In the genomic region with DNA sequence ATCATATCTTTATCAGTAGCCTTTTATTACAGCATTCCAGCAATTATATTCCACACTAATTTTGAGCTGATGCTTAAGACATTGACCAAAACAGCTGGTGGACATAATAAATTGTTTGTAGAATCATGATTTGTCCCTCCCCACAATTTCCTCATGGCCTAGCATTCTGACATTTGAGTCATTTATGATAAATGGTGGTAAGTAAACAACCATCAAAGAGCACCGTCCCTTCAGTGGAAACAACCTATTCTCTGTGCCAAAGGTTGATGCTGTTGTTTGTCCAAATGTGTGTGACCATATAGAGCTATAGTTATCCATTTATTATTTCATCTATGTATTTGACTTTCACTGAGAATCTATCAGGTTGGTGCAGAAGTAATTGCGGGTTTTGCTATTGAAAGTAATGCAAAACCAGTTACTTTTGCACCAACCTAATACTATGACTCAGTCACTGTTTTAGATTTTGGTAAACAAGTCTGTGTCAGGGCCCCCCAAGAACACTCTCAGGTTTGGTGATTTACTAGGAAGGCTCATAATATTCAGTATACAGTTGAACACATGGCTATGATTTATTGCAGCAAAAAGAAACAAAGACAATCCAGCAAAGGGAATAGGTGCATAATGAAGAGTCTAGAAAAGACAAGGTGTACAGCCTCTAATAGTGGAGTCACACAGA, we compare ENCODE assay signal across 1 cellular context.
TF ChIP-seq lines count a peak whose summit lies in the region.

No MANE protein-coding gene starts in this region.

TF ChIP-seq in HepG2, 621 proteins besides CTCF, POLR2A, EP300 and RAD21 (continued from another document and continues in another):
- TF ChIP-seq, protein P1, sequence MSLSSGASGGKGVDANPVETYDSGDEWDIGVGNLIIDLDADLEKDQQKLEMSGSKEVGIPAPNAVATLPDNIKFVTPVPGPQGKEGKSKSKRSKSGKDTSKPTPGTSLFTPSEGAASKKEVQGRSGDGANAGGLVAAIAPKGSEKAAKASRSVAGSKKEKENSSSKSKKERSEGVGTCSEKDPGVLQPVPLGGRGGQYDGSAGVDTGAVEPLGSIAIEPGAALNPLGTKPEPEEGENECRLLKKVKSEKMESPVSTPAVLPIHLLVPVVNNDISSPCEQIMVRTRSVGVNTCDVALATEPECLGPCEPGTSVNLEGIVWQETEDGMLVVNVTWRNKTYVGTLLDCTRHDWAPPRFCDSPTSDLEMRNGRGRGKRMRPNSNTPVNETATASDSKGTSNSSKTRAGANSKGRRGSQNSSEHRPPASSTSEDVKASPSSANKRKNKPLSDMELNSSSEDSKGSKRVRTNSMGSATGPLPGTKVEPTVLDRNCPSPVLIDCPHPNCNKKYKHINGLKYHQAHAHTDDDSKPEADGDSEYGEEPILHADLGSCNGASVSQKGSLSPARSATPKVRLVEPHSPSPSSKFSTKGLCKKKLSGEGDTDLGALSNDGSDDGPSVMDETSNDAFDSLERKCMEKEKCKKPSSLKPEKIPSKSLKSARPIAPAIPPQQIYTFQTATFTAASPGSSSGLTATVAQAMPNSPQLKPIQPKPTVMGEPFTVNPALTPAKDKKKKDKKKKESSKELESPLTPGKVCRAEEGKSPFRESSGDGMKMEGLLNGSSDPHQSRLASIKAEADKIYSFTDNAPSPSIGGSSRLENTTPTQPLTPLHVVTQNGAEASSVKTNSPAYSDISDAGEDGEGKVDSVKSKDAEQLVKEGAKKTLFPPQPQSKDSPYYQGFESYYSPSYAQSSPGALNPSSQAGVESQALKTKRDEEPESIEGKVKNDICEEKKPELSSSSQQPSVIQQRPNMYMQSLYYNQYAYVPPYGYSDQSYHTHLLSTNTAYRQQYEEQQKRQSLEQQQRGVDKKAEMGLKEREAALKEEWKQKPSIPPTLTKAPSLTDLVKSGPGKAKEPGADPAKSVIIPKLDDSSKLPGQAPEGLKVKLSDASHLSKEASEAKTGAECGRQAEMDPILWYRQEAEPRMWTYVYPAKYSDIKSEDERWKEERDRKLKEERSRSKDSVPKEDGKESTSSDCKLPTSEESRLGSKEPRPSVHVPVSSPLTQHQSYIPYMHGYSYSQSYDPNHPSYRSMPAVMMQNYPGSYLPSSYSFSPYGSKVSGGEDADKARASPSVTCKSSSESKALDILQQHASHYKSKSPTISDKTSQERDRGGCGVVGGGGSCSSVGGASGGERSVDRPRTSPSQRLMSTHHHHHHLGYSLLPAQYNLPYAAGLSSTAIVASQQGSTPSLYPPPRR (CRISPR knock-in tag; IDR thresholded peaks at IDR 0.05; ENCODE audit: borderline replicate concordance) = no peak
- peak in 1 of 2 experiments; percentile 36; a peak in 1 of 4 replicates for TF ChIP-seq NR2F1 (CRISPR knock-in tag; IDR thresholded peaks at IDR 0.05)
- no peak for TF ChIP-seq FIP1L1 (IDR thresholded peaks at IDR 0.05; ENCODE audit: borderline replicate concordance, insufficient read depth, low read depth, low read length)
- TF ChIP-seq, protein P2, sequence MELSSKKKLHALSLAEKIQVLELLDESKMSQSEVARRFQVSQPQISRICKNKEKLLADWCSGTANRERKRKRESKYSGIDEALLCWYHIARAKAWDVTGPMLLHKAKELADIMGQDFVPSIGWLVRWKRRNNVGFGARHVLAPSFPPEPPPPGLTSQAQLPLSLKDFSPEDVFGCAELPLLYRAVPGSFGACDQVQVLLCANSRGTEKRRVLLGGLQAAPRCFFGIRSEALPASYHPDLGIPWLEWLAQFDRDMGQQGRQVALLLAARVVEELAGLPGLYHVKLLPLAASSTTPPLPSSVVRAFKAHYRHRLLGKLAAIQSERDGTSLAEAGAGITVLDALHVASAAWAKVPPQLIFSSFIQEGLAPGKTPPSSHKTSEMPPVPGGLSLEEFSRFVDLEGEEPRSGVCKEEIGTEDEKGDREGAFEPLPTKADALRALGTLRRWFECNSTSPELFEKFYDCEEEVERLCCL (CRISPR knock-in tag; IDR thresholded peaks at IDR 0.05; ENCODE audit: borderline replicate concordance) = no peak
- TF ChIP-seq, protein P3, sequence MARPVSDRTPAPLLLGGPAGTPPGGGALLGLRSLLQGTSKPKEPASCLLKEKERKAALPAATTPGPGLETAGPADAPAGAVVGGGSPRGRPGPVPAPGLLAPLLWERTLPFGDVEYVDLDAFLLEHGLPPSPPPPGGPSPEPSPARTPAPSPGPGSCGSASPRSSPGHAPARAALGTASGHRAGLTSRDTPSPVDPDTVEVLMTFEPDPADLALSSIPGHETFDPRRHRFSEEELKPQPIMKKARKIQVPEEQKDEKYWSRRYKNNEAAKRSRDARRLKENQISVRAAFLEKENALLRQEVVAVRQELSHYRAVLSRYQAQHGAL (CRISPR knock-in tag; IDR thresholded peaks at IDR 0.05; ENCODE audit: not compliant biosample characterization) = no peak
- no peak for TF ChIP-seq HCFC1 (IDR thresholded peaks at IDR 0.05; ENCODE audit: low read depth, low read length)
- TF ChIP-seq IKZF1 (IDR thresholded peaks at IDR 0.05) = no peak
- no peak for TF ChIP-seq MIXL1 (CRISPR knock-in tag; IDR thresholded peaks at IDR 0.05)
- peak; percentile 55 for TF ChIP-seq GATAD2A (CRISPR knock-in tag; IDR thresholded peaks at IDR 0.05)
- no peak for TF ChIP-seq ZNF615 (CRISPR knock-in tag; IDR thresholded peaks at IDR 0.05; ENCODE audit: borderline replicate concordance)
- TF ChIP-seq ZSCAN20 (CRISPR knock-in tag; IDR thresholded peaks at IDR 0.05; ENCODE audit: borderline replicate concordance) = no peak
- no peak for TF ChIP-seq PHF21A (CRISPR knock-in tag; IDR thresholded peaks at IDR 0.05)
- no peak for TF ChIP-seq U2AF1 (optimal IDR thresholded peaks at IDR 0.05; ENCODE audit: low read depth, low read length)
- peak; percentile 22; the same call in 1 of the 3 replicates for TF ChIP-seq MXI1 (IDR thresholded peaks at IDR 0.05; ENCODE audit: borderline replicate concordance, low read depth, low read length)
- TF ChIP-seq, protein P4, sequence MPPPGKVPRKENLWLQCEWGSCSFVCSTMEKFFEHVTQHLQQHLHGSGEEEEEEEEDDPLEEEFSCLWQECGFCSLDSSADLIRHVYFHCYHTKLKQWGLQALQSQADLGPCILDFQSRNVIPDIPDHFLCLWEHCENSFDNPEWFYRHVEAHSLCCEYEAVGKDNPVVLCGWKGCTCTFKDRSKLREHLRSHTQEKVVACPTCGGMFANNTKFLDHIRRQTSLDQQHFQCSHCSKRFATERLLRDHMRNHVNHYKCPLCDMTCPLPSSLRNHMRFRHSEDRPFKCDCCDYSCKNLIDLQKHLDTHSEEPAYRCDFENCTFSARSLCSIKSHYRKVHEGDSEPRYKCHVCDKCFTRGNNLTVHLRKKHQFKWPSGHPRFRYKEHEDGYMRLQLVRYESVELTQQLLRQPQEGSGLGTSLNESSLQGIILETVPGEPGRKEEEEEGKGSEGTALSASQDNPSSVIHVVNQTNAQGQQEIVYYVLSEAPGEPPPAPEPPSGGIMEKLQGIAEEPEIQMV (CRISPR knock-in tag; IDR thresholded peaks at IDR 0.05; ENCODE audit: low read depth) = no peak
- TF ChIP-seq CSRNP2 (CRISPR knock-in tag; conservative IDR thresholded peaks at IDR 0.05; ENCODE audit: low read depth) = no peak
- TF ChIP-seq, protein P5, sequence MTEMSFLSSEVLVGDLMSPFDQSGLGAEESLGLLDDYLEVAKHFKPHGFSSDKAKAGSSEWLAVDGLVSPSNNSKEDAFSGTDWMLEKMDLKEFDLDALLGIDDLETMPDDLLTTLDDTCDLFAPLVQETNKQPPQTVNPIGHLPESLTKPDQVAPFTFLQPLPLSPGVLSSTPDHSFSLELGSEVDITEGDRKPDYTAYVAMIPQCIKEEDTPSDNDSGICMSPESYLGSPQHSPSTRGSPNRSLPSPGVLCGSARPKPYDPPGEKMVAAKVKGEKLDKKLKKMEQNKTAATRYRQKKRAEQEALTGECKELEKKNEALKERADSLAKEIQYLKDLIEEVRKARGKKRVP (CRISPR knock-in tag; IDR thresholded peaks at IDR 0.05) = 0 out of 4 replicates have a peak, but pooled peaks of 1 of the 2 experiments have one; percentile 18
- TF ChIP-seq NFATC3 (CRISPR knock-in tag; IDR thresholded peaks at IDR 0.05) = no peak
- no peak for TF ChIP-seq GTF2F1 (IDR thresholded peaks at IDR 0.05; ENCODE audit: low read length)
- peak; percentile 80 for TF ChIP-seq FOSL2 (CRISPR knock-in tag; IDR thresholded peaks at IDR 0.05)
- no peak for TF ChIP-seq ZNF678 (CRISPR knock-in tag; IDR thresholded peaks at IDR 0.05)
- TF ChIP-seq USF2 (IDR thresholded peaks at IDR 0.05; ENCODE audit: low read depth, low read length) = no peak
- no peak for TF ChIP-seq USF2 (CRISPR knock-in tag; IDR thresholded peaks at IDR 0.05; ENCODE audit: borderline replicate concordance)
- no peak for TF ChIP-seq ZNF331 (CRISPR knock-in tag; IDR thresholded peaks at IDR 0.05)
- TF ChIP-seq ZNF773 (CRISPR knock-in tag; IDR thresholded peaks at IDR 0.05; ENCODE audit: borderline replicate concordance) = no peak
- no peak for TF ChIP-seq HOXA9 (CRISPR knock-in tag; IDR thresholded peaks at IDR 0.05; ENCODE audit: borderline replicate concordance)
- no peak for TF ChIP-seq ZNF430 (CRISPR knock-in tag; IDR thresholded peaks at IDR 0.05)
- TF ChIP-seq, protein P6, sequence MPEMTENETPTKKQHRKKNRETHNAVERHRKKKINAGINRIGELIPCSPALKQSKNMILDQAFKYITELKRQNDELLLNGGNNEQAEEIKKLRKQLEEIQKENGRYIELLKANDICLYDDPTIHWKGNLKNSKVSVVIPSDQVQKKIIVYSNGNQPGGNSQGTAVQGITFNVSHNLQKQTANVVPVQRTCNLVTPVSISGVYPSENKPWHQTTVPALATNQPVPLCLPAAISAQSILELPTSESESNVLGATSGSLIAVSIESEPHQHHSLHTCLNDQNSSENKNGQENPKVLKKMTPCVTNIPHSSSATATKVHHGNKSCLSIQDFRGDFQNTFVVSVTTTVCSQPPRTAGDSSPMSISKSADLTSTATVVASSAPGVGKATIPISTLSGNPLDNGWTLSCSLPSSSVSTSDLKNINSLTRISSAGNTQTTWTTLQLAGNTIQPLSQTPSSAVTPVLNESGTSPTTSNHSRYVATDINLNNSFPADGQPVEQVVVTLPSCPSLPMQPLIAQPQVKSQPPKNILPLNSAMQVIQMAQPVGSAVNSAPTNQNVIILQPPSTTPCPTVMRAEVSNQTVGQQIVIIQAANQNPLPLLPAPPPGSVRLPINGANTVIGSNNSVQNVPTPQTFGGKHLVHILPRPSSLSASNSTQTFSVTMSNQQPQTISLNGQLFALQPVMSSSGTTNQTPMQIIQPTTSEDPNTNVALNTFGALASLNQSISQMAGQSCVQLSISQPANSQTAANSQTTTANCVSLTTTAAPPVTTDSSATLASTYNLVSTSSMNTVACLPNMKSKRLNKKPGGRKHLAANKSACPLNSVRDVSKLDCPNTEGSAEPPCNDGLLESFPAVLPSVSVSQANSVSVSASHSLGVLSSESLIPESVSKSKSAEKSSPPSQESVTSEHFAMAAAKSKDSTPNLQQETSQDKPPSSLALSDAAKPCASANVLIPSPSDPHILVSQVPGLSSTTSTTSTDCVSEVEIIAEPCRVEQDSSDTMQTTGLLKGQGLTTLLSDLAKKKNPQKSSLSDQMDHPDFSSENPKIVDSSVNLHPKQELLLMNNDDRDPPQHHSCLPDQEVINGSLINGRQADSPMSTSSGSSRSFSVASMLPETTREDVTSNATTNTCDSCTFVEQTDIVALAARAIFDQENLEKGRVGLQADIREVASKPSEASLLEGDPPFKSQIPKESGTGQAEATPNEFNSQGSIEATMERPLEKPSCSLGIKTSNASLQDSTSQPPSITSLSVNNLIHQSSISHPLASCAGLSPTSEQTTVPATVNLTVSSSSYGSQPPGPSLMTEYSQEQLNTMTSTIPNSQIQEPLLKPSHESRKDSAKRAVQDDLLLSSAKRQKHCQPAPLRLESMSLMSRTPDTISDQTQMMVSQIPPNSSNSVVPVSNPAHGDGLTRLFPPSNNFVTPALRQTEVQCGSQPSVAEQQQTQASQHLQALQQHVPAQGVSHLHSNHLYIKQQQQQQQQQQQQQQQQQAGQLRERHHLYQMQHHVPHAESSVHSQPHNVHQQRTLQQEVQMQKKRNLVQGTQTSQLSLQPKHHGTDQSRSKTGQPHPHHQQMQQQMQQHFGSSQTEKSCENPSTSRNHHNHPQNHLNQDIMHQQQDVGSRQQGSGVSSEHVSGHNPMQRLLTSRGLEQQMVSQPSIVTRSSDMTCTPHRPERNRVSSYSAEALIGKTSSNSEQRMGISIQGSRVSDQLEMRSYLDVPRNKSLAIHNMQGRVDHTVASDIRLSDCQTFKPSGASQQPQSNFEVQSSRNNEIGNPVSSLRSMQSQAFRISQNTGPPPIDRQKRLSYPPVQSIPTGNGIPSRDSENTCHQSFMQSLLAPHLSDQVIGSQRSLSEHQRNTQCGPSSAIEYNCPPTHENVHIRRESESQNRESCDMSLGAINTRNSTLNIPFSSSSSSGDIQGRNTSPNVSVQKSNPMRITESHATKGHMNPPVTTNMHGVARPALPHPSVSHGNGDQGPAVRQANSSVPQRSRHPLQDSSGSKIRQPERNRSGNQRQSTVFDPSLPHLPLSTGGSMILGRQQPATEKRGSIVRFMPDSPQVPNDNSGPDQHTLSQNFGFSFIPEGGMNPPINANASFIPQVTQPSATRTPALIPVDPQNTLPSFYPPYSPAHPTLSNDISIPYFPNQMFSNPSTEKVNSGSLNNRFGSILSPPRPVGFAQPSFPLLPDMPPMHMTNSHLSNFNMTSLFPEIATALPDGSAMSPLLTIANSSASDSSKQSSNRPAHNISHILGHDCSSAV (CRISPR knock-in tag; IDR thresholded peaks at IDR 0.05; ENCODE audit: borderline replicate concordance) = no peak
- no peak for TF ChIP-seq KLF12 (CRISPR knock-in tag; IDR thresholded peaks at IDR 0.05; ENCODE audit: borderline replicate concordance)
- no peak for TF ChIP-seq ETV5 (CRISPR knock-in tag; IDR thresholded peaks at IDR 0.05; ENCODE audit: borderline replicate concordance)
- TF ChIP-seq NR2C2 (CRISPR knock-in tag; IDR thresholded peaks at IDR 0.05; ENCODE audit: borderline replicate concordance) = no peak
